ENCODE assay signal across 9 cellular contexts in genomic region chr20:44017905-44018683, GRCh38.
DNase-seq lines count a peak whose midpoint lies in the region; ATAC-seq and TF ChIP-seq lines count a peak whose summit lies in the region.
"Had no signal": no experiment of that assay in that cellular context is flagged by ENCODE, and none has a peak within 500 bp of the region (broad histone marks: within the 10 kb centered on the region; RNA-seq: fewer than 3 reads in every experiment).

No MANE protein-coding gene starts in this region.

- H3K9me3 Mint-ChIP-seq in immature natural killer cell, result no peaks in the 10 kb centered on the region
- no peaks in the 10 kb centered on the region for H3K9me3 Mint-ChIP-seq in activated naive CD4-positive, alpha-beta T cell treated with anti-CD3 and anti-CD28 coated beads, Interleukin-2, amount 10 ng/mL, durations not matched to agents 7 days and 5 days

- CTCF ChIA-PET in activated naive CD4-positive, alpha-beta T cell treated with anti-CD3 and anti-CD28 coated beads, Interleukin-2, amount 10 ng/mL, durations not matched to agents 7 days and 5 days (lab: Charles Lee), result interaction anchor here (0.6 to 1.3 kb wide), 4 partner anchors 10 to 268 kb away, joined by 3 to 6 read pairs (median 3); no protein-coding TSS in a partner anchor

- in situ Hi-C loops in HAP-1 (cut with MboI; ENCODE audit: low sequenced_read_pairs), result no loop called here
- in situ Hi-C loops in gastrocnemius medialis (cut with MboI; ENCODE audit: low sequenced_read_pairs in 4 of 4), result no loop called here

- H3K9me3 ChIP-seq in HAP-1, result no peaks in the 10 kb centered on the region
- H3K9me3 ChIP-seq in esophagus squamous epithelium, result no peaks in the 10 kb centered on the region
- no peaks in the 10 kb centered on the region for H3K9me3 ChIP-seq in gastrocnemius medialis

- H3K4me1 Mint-ChIP-seq in immature natural killer cell, result peaks cover 28 to 49% of the 10 kb centered on the region in 2 donors
- peaks cover 48% of the 10 kb centered on the region for H3K4me1 Mint-ChIP-seq in activated naive CD4-positive, alpha-beta T cell treated with anti-CD3 and anti-CD28 coated beads, Interleukin-2, amount 10 ng/mL, durations not matched to agents 7 days and 5 days

- intact Hi-C loops in esophagus squamous epithelium (cut with DNase I), result no loop called here
- intact Hi-C loops in gastrocnemius medialis (cut with DNase I; ENCODE audit: low total_unique reads), result no loop called here

- no peaks in the 10 kb centered on the region for H3K36me3 ChIP-seq in HAP-1 (replicated peaks)
- no peaks in the 10 kb centered on the region for H3K36me3 ChIP-seq in esophagus squamous epithelium
- no peaks in the 10 kb centered on the region for H3K36me3 ChIP-seq in gastrocnemius medialis

- H3K27ac Mint-ChIP-seq in immature natural killer cell, result no peak overlapping the region
- no peak overlapping the region for H3K27ac Mint-ChIP-seq in activated naive CD4-positive, alpha-beta T cell treated with anti-CD3 and anti-CD28 coated beads, Interleukin-2, amount 10 ng/mL, durations not matched to agents 7 days and 5 days

- H3K27me3 Mint-ChIP-seq in immature natural killer cell (ENCODE audit: low read depth in 3 of 3), result peaks cover 16 to 32% (median 19%) of the 10 kb centered on the region in 3 donors
- peaks cover 86% of the 10 kb centered on the region for H3K27me3 Mint-ChIP-seq in activated naive CD4-positive, alpha-beta T cell treated with anti-CD3 and anti-CD28 coated beads, Interleukin-2, amount 10 ng/mL, durations not matched to agents 7 days and 5 days

- peak in 1 of 2 donors; percentile 75 for ATAC-seq in gastrocnemius medialis
- ATAC-seq in HG03439 (IDR thresholded peaks at IDR 0.05; ENCODE audit: unreplicated experiment), result no peak
- ATAC-seq in HG03442 (IDR thresholded peaks at IDR 0.05; ENCODE audit: unreplicated experiment), result no peak

- peaks cover 0 to 6% (median 0%) of the 10 kb centered on the region in 3 donors for H3K36me3 Mint-ChIP-seq in immature natural killer cell
- H3K36me3 Mint-ChIP-seq in activated naive CD4-positive, alpha-beta T cell treated with anti-CD3 and anti-CD28 coated beads, Interleukin-2, amount 10 ng/mL, durations not matched to agents 7 days and 5 days, result no peaks in the 10 kb centered on the region

- no peak overlapping the region for H3K4me3 Mint-ChIP-seq in immature natural killer cell
- no peak overlapping the region for H3K4me3 Mint-ChIP-seq in activated naive CD4-positive, alpha-beta T cell treated with anti-CD3 and anti-CD28 coated beads, Interleukin-2, amount 10 ng/mL, durations not matched to agents 7 days and 5 days

- WGBS in esophagus squamous epithelium, 2 donors, result 27 to 31% methylated on average over 12 to 13 of the region's 14 CpGs

- peaks cover 9% of the 10 kb centered on the region for H3K4me1 ChIP-seq in HAP-1
- peaks cover 0 to 53% (median 19%) of the 10 kb centered on the region in 3 donors for H3K4me1 ChIP-seq in esophagus squamous epithelium
- H3K4me1 ChIP-seq in gastrocnemius medialis, result peaks cover 8 to 11% of the 10 kb centered on the region in 2 donors

- H3K27ac ChIP-seq in esophagus squamous epithelium, result peak overlapping the region in 3 of 4 donors; percentile 55 to 79 (median 59)
- H3K27ac ChIP-seq in gastrocnemius medialis, result no peak overlapping the region
- H3K27ac ChIP-seq: HL-60 had no signal

- TF ChIP-seq CTCF in esophagus squamous epithelium (IDR thresholded peaks at IDR 0.05), result no peak
- TF ChIP-seq CTCF in gastrocnemius medialis (IDR thresholded peaks at IDR 0.05 in 4 of 5, conservative IDR thresholded peaks at IDR 0.05 in 1 of 5), result no peak

- H3K27me3 ChIP-seq in HAP-1 (ENCODE audit: low read depth), result no peaks in the 10 kb centered on the region
- H3K27me3 ChIP-seq in esophagus squamous epithelium, result peaks cover 0 to 9% (median 0%) of the 10 kb centered on the region in 4 donors
- peaks cover 5 to 6% (median 6%) of the 10 kb centered on the region in 3 donors for H3K27me3 ChIP-seq in gastrocnemius medialis

- H3K4me3 ChIP-seq in HAP-1 (no peak overlapping the region), esophagus squamous epithelium (peak overlapping the region in 1 of 4 donors; percentile 6), gastrocnemius medialis (peak overlapping the region in 1 of 4 donors; percentile 13)

- no peak for TF ChIP-seq POLR2A in esophagus squamous epithelium (IDR thresholded peaks at IDR 0.05)
- no peak for TF ChIP-seq POLR2A in gastrocnemius medialis (IDR thresholded peaks at IDR 0.05)

- DNase-seq in HAP-1 (ENCODE audit: low spot score in 2 of 2), result peak; percentile 46 to 62
- DNase-seq in NCI-H524 (lab: John Stamatoyannopoulos, UW), result peak; percentile 98
- no peak for DNase-seq in esophagus squamous epithelium (lab: John Stamatoyannopoulos, UW)
- peak; percentile 20 to 39 for DNase-seq in gastrocnemius medialis
- no peak for DNase-seq in immature natural killer cell
- DNase-seq in activated naive CD4-positive, alpha-beta T cell treated with anti-CD3 and anti-CD28 coated beads, Interleukin-2, amount 10 ng/mL, durations not matched to agents 7 days and 5 days, result no peak

Comparison
In these comparisons a context has a peak if more than half of its experiments do, and no peak if none do; other contexts are left out.
1. DNase-seq: peak in HAP-1 (2 of 2), NCI-H524 (2 of 2) and gastrocnemius medialis (2 of 2); none in esophagus squamous epithelium (single experiment), immature natural killer cell (0 of 3) and activated naive CD4-positive, alpha-beta T cell treated with anti-CD3 and anti-CD28 coated beads, Interleukin-2, amount 10 ng/mL, durations not matched to agents 7 days and 5 days (single experiment).
2. H3K27ac ChIP-seq: peak in esophagus squamous epithelium (3 of 4); none in gastrocnemius medialis (0 of 4).